18 cellular contexts compared by ENCODE assay signal in genomic region chr21:42144679-42145568, GRCh38.
A peak's percentile ranks its signal among the peaks of the same experiment; 100 is the strongest.
DNase-seq lines count a peak whose midpoint lies in the region; ATAC-seq, FAIRE-seq and TF ChIP-seq lines count a peak whose summit lies in the region.
"Had no signal": no experiment of that assay in that cellular context is flagged by ENCODE, and none has a peak within 500 bp of the region (broad histone marks: within the 10 kb centered on the region; RNA-seq: fewer than 3 reads in every experiment).

No MANE protein-coding gene starts in this region.

- H3K27me3 ChIP-seq in BLaER1, result no peaks in the 10 kb centered on the region
- H3K27me3 ChIP-seq: ascending aorta, heart left ventricle, pancreas, right lobe of liver, suprapubic skin had no signal

- CTCF ChIA-PET in OCI-LY7 (lab: Charles Lee; ENCODE audit: unreplicated experiment), result interaction anchor here (0.5 to 1.0 kb wide), 3 partner anchors 27 to 449 kb away, joined by 3 to 7 read pairs (median 6); no protein-coding TSS in a partner anchor

- H3K4me2 ChIP-seq in BLaER1 (0 out of 2 replicates have a peak overlapping the region, but pooled peaks have one; percentile 23), OCI-LY7 (ENCODE audit: low read length) (peak overlapping the region; percentile 24; the same call in 1 of the 2 replicates)
- H3K4me2 ChIP-seq: SK-N-SH had no signal

- no TSS peak for BruUV-seq in OCI-LY7 (replicated peaks; lab: Mats Ljungman, UMichigan)

- TF ChIP-seq CTCF in GM12875 (IDR thresholded peaks at IDR 0.05; ENCODE audit: borderline replicate concordance, insufficient read depth, low read depth, low read length) (0 out of 2 replicates have a peak, but pooled peaks have one; percentile 1), OCI-LY7 (conservative IDR thresholded peaks at IDR 0.05; ENCODE audit: low read length) (no peak), kidney (IDR thresholded peaks at IDR 0.05; ENCODE audit: borderline replicate concordance, extremely low read depth, insufficient read depth) (no peak)

- ATAC-seq in stimulated activated naive CD8-positive, alpha-beta T cell treated with anti-CD3 and anti-CD28 coated beads, Interleukin-15, amount 100 ng/mL, for 72 hours, result no peak
- no peak for ATAC-seq in GM18517 (IDR thresholded peaks at IDR 0.05; ENCODE audit: unreplicated experiment)

- DNase-seq in OCI-LY7 (ENCODE audit: low spot score) (peak; percentile 62), kidney (peak; percentile 4), T-helper 9 cell (no peak), A172 (ENCODE audit: low spot score) (no peak)
- DNase-seq in stimulated activated naive CD8-positive, alpha-beta T cell treated with anti-CD3 and anti-CD28 coated beads, Interleukin-15, amount 100 ng/mL, for 72 hours, result no peak

- H3K9me3 Mint-ChIP-seq in stimulated activated naive CD8-positive, alpha-beta T cell treated with anti-CD3 and anti-CD28 coated beads, Interleukin-15, amount 100 ng/mL, for 72 hours, result no peaks in the 10 kb centered on the region
- H3K9me3 Mint-ChIP-seq: central memory CD8-positive, alpha-beta T cell; naive B cell had no signal

- H3K4me3 ChIP-seq in BLaER1 (no peak overlapping the region), GM12875 (ENCODE audit: low read depth, low read length) (no peak overlapping the region), OCI-LY7 (ENCODE audit: low read depth, low read length, poor library complexity, severe bottlenecking) (no peak overlapping the region), kidney (ENCODE audit: low read length in 2 of 2) (no peak overlapping the region)
- H3K4me3 ChIP-seq: ascending aorta, heart left ventricle, pancreas, right lobe of liver, suprapubic skin had no signal

- no peaks in the 10 kb centered on the region for H3K79me2 ChIP-seq in OCI-LY7 (ENCODE audit: insufficient read depth, low read depth, low read length)

- H3K4me1 Mint-ChIP-seq in stimulated activated naive CD8-positive, alpha-beta T cell treated with anti-CD3 and anti-CD28 coated beads, Interleukin-15, amount 100 ng/mL, for 72 hours, result peaks cover 30% of the 10 kb centered on the region

- no peak for FAIRE-seq in kidney (lab: Jason Lieb, UNC)
- FAIRE-seq: pancreas, urothelium cell line had no signal

- H3K36me3 ChIP-seq in BLaER1 (no peaks in the 10 kb centered on the region), OCI-LY7 (ENCODE audit: insufficient read depth, low read length) (no peaks in the 10 kb centered on the region), kidney (ENCODE audit: control insufficient read depth in 1 of 2, insufficient read depth in 2 of 2, low read length in 2 of 2) (no peaks in the 10 kb centered on the region)
- H3K36me3 ChIP-seq: ascending aorta, heart left ventricle, pancreas, right lobe of liver, suprapubic skin had no signal

- peak overlapping the region; percentile 41; the same call in 1 of the 2 replicates for H2AFZ ChIP-seq in OCI-LY7 (ENCODE audit: low read length)

- intact Hi-C loops in OCI-LY7 (cut with micrococcal nuclease; ENCODE audit: unreplicated experiment) (loop anchor here (1.0 to 5.0 kb wide), 5 partner anchors 113 to 392 kb away; no protein-coding TSS in a partner anchor), kidney (cut with DNase I) (loop anchor here (5.0 kb wide), 1 partner anchor 112 kb away; no protein-coding TSS in a partner anchor)

- POLR2A ChIA-PET in OCI-LY7 (lab: Charles Lee), result interaction anchor here (0.5 to 1.7 kb wide), 4 partner anchors 15 to 125 kb away, joined by 3 to 6 read pairs (median 5); no protein-coding TSS in a partner anchor

- peaks cover 47% of the 10 kb centered on the region for H3K4me1 ChIP-seq in BLaER1
- peaks cover 24% of the 10 kb centered on the region for H3K4me1 ChIP-seq in OCI-LY7 (ENCODE audit: insufficient read depth, low read length, poor library complexity, severe bottlenecking)
- H3K4me1 ChIP-seq in kidney (ENCODE audit: control insufficient read depth in 1 of 2, insufficient read depth in 1 of 2, low read depth in 1 of 2, low read length in 2 of 2), result no peaks in the 10 kb centered on the region
- H3K4me1 ChIP-seq: ascending aorta, pancreas, right lobe of liver had no signal

- peak overlapping the region in 1 of 2 donors; percentile 87 for H3K27ac Mint-ChIP-seq in stimulated activated naive CD8-positive, alpha-beta T cell treated with anti-CD3 and anti-CD28 coated beads, Interleukin-15, amount 100 ng/mL, for 72 hours

- H4K20me1 ChIP-seq in BLaER1, result no peaks in the 10 kb centered on the region
- no peaks in the 10 kb centered on the region for H4K20me1 ChIP-seq in OCI-LY7 (ENCODE audit: insufficient read depth, low read length)

- no peaks in the 10 kb centered on the region for H3K27me3 Mint-ChIP-seq in stimulated activated naive CD8-positive, alpha-beta T cell treated with anti-CD3 and anti-CD28 coated beads, Interleukin-15, amount 100 ng/mL, for 72 hours

- H3K9me2 ChIP-seq in OCI-LY7 (ENCODE audit: insufficient read depth, low read length), result no peaks in the 10 kb centered on the region
- H3K9me2 ChIP-seq: SK-N-SH had no signal

- H3K27ac ChIP-seq in BLaER1 (peak overlapping the region; percentile 39; the same call in 1 of the 2 replicates), OCI-LY7 (ENCODE audit: low read depth, low read length, poor library complexity, severe bottlenecking) (no peak overlapping the region), kidney (ENCODE audit: low read depth in 2 of 2, low read length in 2 of 2) (no peak overlapping the region)
- H3K27ac ChIP-seq: ascending aorta, epithelial cell of prostate, heart left ventricle, pancreas, right lobe of liver, suprapubic skin had no signal

- H3K4me3 Mint-ChIP-seq in stimulated activated naive CD8-positive, alpha-beta T cell treated with anti-CD3 and anti-CD28 coated beads, Interleukin-15, amount 100 ng/mL, for 72 hours, result no peak overlapping the region
- H3K4me3 Mint-ChIP-seq: central memory CD8-positive, alpha-beta T cell; naive B cell had no signal

- no peaks in the 10 kb centered on the region for H3K9me3 ChIP-seq in BLaER1
- no peaks in the 10 kb centered on the region for H3K9me3 ChIP-seq in OCI-LY7 (ENCODE audit: low read length)
- H3K9me3 ChIP-seq in kidney (ENCODE audit: control insufficient read depth in 1 of 2, low read length in 2 of 2), result no peaks in the 10 kb centered on the region
- H3K9me3 ChIP-seq: ascending aorta, heart left ventricle, pancreas, right lobe of liver, SK-N-SH, suprapubic skin had no signal

- H3K9ac ChIP-seq in BLaER1 (no peak overlapping the region), kidney (ENCODE audit: low read length in 2 of 2) (no peak overlapping the region)
- H3K9ac ChIP-seq: SK-N-SH had no signal

Comparison
In these comparisons a context has a peak if more than half of its experiments do, and no peak if none do; other contexts are left out.
1. DNase-seq: peak in OCI-LY7 (single experiment) and kidney (single experiment); none in stimulated activated naive CD8-positive, alpha-beta T cell treated with anti-CD3 and anti-CD28 coated beads, Interleukin-15, amount 100 ng/mL, for 72 hours (0 of 2), T-helper 9 cell (single experiment) and A172 (single experiment).